Comparison of ENCODE assay signal across 26 cellular contexts in genomic region chr16:86709902-86710601, GRCh38.
"Had no signal": no experiment of that assay in that cellular context is flagged by ENCODE, and none has a peak within 500 bp of the region (broad histone marks: within the 10 kb centered on the region; RNA-seq: fewer than 3 reads in every experiment).

No MANE protein-coding gene starts in this region.

- DNase-seq: activated CD4-positive, alpha-beta T cell treated with anti-CD3 and anti-CD28 coated beads for 4 hours; activated CD4-positive, alpha-beta T cell treated with anti-CD3 and anti-CD28 coated beads, Interleukin-2, amount 50 U/mL, for 4 hours; activated naive CD4-positive, alpha-beta T cell; activated naive CD8-positive, alpha-beta T cell treated with anti-CD3 and anti-CD28 coated beads for 36 hours; activated T-cell treated with anti-CD3 and anti-CD28 coated beads for 4 hours; activated T-cell treated with anti-CD3 and anti-CD28 coated beads, Interleukin-2, amount 50 U/mL, for 72 hours; adrenal gland; aorta; body of pancreas; cerebellar nuclear complex; colonic mucosa; effector CD8-positive, alpha-beta T cell; left lung; mesendoderm; mucosa of descending colon; right cardiac atrium; stimulated activated CD4-positive, alpha-beta T cell treated with anti-CD3 and anti-CD28 coated beads, Interleukin-12 subunit alpha, Interleukin-12 subunit beta, amount 100 ng/mL, for 4 hours; stimulated activated CD4-positive, alpha-beta T cell treated with anti-CD3 and anti-CD28 coated beads, Interleukin-4, amount 100 ng/mL, for 1 hour; stimulated activated naive CD8-positive, alpha-beta T cell treated with anti-CD3 and anti-CD28 coated beads, Interleukin-15, amount 100 ng/mL, for 72 hours; substantia nigra had no signal

- H3K27me3 Mint-ChIP-seq: stimulated activated naive CD8-positive, alpha-beta T cell treated with anti-CD3 and anti-CD28 coated beads, Interleukin-15, amount 100 ng/mL, for 72 hours had no signal

- H3K4me1 Mint-ChIP-seq: activated naive CD8-positive, alpha-beta T cell treated with anti-CD3 and anti-CD28 coated beads for 36 hours; stimulated activated naive CD8-positive, alpha-beta T cell treated with anti-CD3 and anti-CD28 coated beads, Interleukin-15, amount 100 ng/mL, for 72 hours had no signal

- H3K27ac ChIP-seq: adrenal gland, body of pancreas, colonic mucosa, left lung, skin epidermis, upper lobe of left lung, vagina had no signal

- H3K9me3 Mint-ChIP-seq: activated naive CD8-positive, alpha-beta T cell treated with anti-CD3 and anti-CD28 coated beads for 36 hours; natural killer cell treated with Interleukin-12 subunit alpha and Interleukin-12 subunit beta and Interleukin-15 and Interleukin-18, amount 100 ng/mL, for 72 hours had no signal

- H3K4me3 Mint-ChIP-seq: activated naive CD8-positive, alpha-beta T cell treated with anti-CD3 and anti-CD28 coated beads for 36 hours; activated T-cell treated with anti-CD3 and anti-CD28 coated beads, Interleukin-2, amount 50 U/mL, for 72 hours; natural killer cell treated with Interleukin-12 subunit alpha and Interleukin-12 subunit beta and Interleukin-15 and Interleukin-18, amount 100 ng/mL, for 72 hours; stimulated activated naive CD8-positive, alpha-beta T cell treated with anti-CD3 and anti-CD28 coated beads, Interleukin-15, amount 100 ng/mL, for 72 hours had no signal

- H3K36me3 Mint-ChIP-seq: activated naive CD8-positive, alpha-beta T cell treated with anti-CD3 and anti-CD28 coated beads for 36 hours; natural killer cell treated with Interleukin-12 subunit alpha and Interleukin-12 subunit beta and Interleukin-15 and Interleukin-18, amount 100 ng/mL, for 72 hours had no signal

- H3K4me1 ChIP-seq: adrenal gland, body of pancreas, colonic mucosa, left lung, upper lobe of left lung, vagina had no signal

- H3K36me3 ChIP-seq: adrenal gland, colonic mucosa, left lung, upper lobe of left lung, vagina had no signal

- H3K27me3 ChIP-seq: adrenal gland, body of pancreas, colonic mucosa, upper lobe of left lung, vagina had no signal

- ATAC-seq: activated T-cell treated with anti-CD3 and anti-CD28 coated beads, Interleukin-2, amount 50 U/mL, for 72 hours; body of pancreas; left lung; mucosa of descending colon; natural killer cell treated with Interleukin-12 subunit alpha and Interleukin-12 subunit beta and Interleukin-15 and Interleukin-18, amount 100 ng/mL, for 72 hours; right cardiac atrium; stimulated activated naive CD8-positive, alpha-beta T cell treated with anti-CD3 and anti-CD28 coated beads, Interleukin-15, amount 100 ng/mL, for 72 hours had no signal

- H3K27ac Mint-ChIP-seq: activated naive CD8-positive, alpha-beta T cell treated with anti-CD3 and anti-CD28 coated beads for 36 hours; activated T-cell treated with anti-CD3 and anti-CD28 coated beads, Interleukin-2, amount 50 U/mL, for 72 hours; natural killer cell treated with Interleukin-12 subunit alpha and Interleukin-12 subunit beta and Interleukin-15 and Interleukin-18, amount 100 ng/mL, for 72 hours; stimulated activated naive CD8-positive, alpha-beta T cell treated with anti-CD3 and anti-CD28 coated beads, Interleukin-15, amount 100 ng/mL, for 72 hours had no signal

- FAIRE-seq: frontal cortex had no signal

- H3K9me3 ChIP-seq: adrenal gland, body of pancreas, colonic mucosa, left lung, mucosa of descending colon, vagina had no signal

- H3K4me3 ChIP-seq: adrenal gland, body of pancreas, colonic mucosa, left lung, lung, mucosa of descending colon, skin epidermis, upper lobe of left lung, vagina had no signal
